In the genomic region with DNA sequence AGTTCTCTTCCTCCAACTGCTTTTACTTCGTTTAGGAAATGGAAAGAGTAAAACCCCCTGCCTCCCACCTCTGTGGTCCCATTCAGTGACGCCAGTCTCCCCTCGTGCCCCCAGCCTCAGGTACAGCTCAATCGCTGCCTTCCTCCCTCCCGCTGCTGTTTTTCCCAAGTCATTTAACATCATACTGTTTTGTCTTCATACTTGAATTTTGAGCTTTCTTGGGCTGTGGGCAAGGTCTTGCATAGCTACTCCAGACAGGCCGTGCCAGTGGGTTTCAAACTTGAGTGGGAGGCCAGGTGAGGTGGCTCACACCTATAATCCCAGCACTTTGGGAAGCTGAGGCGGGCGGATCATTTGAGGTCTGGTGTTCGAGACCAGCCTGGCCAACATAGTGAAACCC, we compare ENCODE assay signal across 13 cellular contexts.
DNase-seq lines count a peak whose midpoint lies in the region; ATAC-seq and TF ChIP-seq lines count a peak whose summit lies in the region.
"Had no signal": no experiment of that assay in that cellular context is flagged by ENCODE, and none has a peak within 500 bp of the region (broad histone marks: within the 10 kb centered on the region; RNA-seq: fewer than 3 reads in every experiment).

No MANE protein-coding gene starts in this region.

- peaks cover 7% of the 10 kb centered on the region for H3K36me3 Mint-ChIP-seq in progenitor cell of endocrine pancreas (ENCODE audit: insufficient read depth)

- no peak overlapping the region for H3K4me3 ChIP-seq in HL-60 (replicated peaks; ENCODE audit: insufficient read depth, low read length)
- H3K4me3 ChIP-seq: ascending aorta had no signal

- H3K4me1 Mint-ChIP-seq in progenitor cell of endocrine pancreas (ENCODE audit: low read depth) = peaks cover 36% of the 10 kb centered on the region

- H3K9me3 Mint-ChIP-seq in progenitor cell of endocrine pancreas (ENCODE audit: low read depth) = no peaks in the 10 kb centered on the region

- H3K27ac ChIP-seq in C4-2B = peak overlapping the region; percentile 75
- peak overlapping the region; percentile 33 for H3K27ac ChIP-seq in HL-60 (replicated peaks)
- peak overlapping the region; percentile 86 for H3K27ac ChIP-seq in epithelial cell of prostate

- peak overlapping the region; percentile 12 for H3K27ac Mint-ChIP-seq in progenitor cell of endocrine pancreas
- H3K27ac Mint-ChIP-seq: activated B cell treated with CpG ODN at 0.5 μM for 24 hours had no signal

- no peak for ATAC-seq in GM21576 (IDR thresholded peaks at IDR 0.05; ENCODE audit: unreplicated experiment)
- ATAC-seq: Right ventricle myocardium inferior had no signal

- no peaks in the 10 kb centered on the region for H3K27me3 ChIP-seq in HL-60 (ENCODE audit: insufficient read depth, poor library complexity, severe bottlenecking)
- H3K27me3 ChIP-seq: ascending aorta had no signal

- TF ChIP-seq CTCF in C4-2B (conservative IDR thresholded peaks at IDR 0.05) = no peak
- TF ChIP-seq CTCF in HL-60 (IDR thresholded peaks at IDR 0.05; ENCODE audit: insufficient read depth, low read length) = no peak
- no peak for TF ChIP-seq CTCF in progenitor cell of endocrine pancreas (IDR thresholded peaks at IDR 0.05; ENCODE audit: unreplicated experiment)

- DNase-seq in HL-60 (ENCODE audit: low read depth in 1 of 2, low spot score in 1 of 2) = no peak
- DNase-seq in epithelial cell of prostate (ENCODE audit: low read depth, low spot score) = no peak
- DNase-seq in progenitor cell of endocrine pancreas (ENCODE audit: low spot score, unreplicated experiment) = no peak
- no peak for DNase-seq in effector CD8-positive, alpha-beta T cell (lab: John Stamatoyannopoulos, UW)
- DNase-seq in NCI-H748 (lab: John Stamatoyannopoulos, UW; ENCODE audit: unreplicated experiment) = no peak
- no peak for DNase-seq in SW480 (ENCODE audit: low spot score)
- DNase-seq: activated B cell treated with CpG ODN at 0.5 μM for 24 hours; NCI-H524; stimulated activated CD4-positive, alpha-beta T cell treated with anti-CD3 and anti-CD28 coated beads, Interleukin-1b, Interleukin-23, amount 100 ng/mL, for 48 hours had no signal

- H3K4me3 Mint-ChIP-seq in progenitor cell of endocrine pancreas (ENCODE audit: low read depth) = no peak overlapping the region
- H3K4me3 Mint-ChIP-seq: activated B cell treated with CpG ODN at 0.5 μM for 24 hours had no signal

- H3K27me3 Mint-ChIP-seq in progenitor cell of endocrine pancreas = no peaks in the 10 kb centered on the region
- H3K27me3 Mint-ChIP-seq: activated B cell treated with CpG ODN at 0.5 μM for 24 hours had no signal

Comparison
In these comparisons a context has a peak if more than half of its experiments do, and no peak if none do; other contexts are left out.
1. H3K27ac ChIP-seq: peak in every context shown above with its lines; median percentile 86 in epithelial cell of prostate; 75 in C4-2B; 33 in HL-60.